In the genomic region with DNA sequence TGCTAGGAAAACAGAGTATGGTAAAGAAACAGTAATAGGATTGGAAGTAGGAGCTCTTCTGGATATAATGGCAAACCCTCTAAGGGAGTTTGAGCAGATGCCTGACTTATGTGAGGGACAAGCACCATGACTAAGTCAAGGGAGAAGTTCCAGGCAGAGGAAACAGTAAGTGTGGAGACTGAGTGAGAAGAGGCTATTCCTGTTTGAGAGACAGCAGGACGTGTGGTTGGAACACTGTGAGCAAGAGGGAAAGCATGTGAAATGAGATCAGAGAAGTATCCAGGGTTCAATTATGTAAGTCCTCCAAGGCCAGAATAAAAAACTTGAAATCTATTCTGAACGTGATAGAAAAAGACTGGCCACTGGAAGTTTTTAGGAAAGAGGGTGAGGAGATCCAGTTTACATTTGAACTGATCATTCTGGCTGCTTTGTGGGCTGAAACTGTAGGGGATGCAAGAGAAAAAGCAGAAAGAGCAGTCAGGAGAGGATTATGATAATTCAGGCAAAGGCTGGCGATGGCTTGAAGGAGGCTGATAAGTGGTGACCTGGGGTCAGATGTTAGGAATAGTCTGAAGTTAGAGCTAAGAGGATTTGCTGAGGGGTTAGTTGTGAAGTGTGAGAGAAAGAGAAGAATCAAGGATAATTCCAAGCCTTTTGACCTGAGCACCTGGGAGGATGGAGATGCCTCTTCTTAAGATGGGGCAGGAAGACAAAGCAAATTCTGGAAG, we compare ENCODE assay signal across 18 cellular contexts. TPM values are rescaled to one million over a fixed set of nuclear protein-coding genes. Genes with fewer than 3 reads are reported as not detected.
DNase-seq lines count a peak whose midpoint lies in the region; ATAC-seq and TF ChIP-seq lines count a peak whose summit lies in the region.
"Had no signal": no experiment of that assay in that cellular context is flagged by ENCODE, and none has a peak within 500 bp of the region (broad histone marks: within the 10 kb centered on the region; RNA-seq: fewer than 3 reads in every experiment).

No MANE protein-coding gene starts in this region.

- no peaks in the 10 kb centered on the region for H3K9me3 Mint-ChIP-seq in neural progenitor cell
- H3K9me3 Mint-ChIP-seq: activated CD4-positive, alpha-beta memory T cell treated with anti-CD3 and anti-CD28 coated beads for 36 hours; stimulated activated naive CD8-positive, alpha-beta T cell treated with anti-CD3 and anti-CD28 coated beads, Interleukin-15, Interleukin-2, amounts not matched to agents 100 ng/mL and 50 ng/mL, for 24 hours had no signal

- no peak overlapping the region for H3K27ac Mint-ChIP-seq in neural progenitor cell
- H3K27ac Mint-ChIP-seq: activated CD4-positive, alpha-beta memory T cell treated with anti-CD3 and anti-CD28 coated beads for 36 hours; stimulated activated naive CD8-positive, alpha-beta T cell treated with anti-CD3 and anti-CD28 coated beads, Interleukin-15, Interleukin-2, amounts not matched to agents 100 ng/mL and 50 ng/mL, for 24 hours had no signal

- H3K27me3 Mint-ChIP-seq in neural progenitor cell (ENCODE audit: insufficient read depth, low read depth): no peaks in the 10 kb centered on the region
- H3K27me3 Mint-ChIP-seq: activated CD4-positive, alpha-beta memory T cell treated with anti-CD3 and anti-CD28 coated beads for 36 hours had no signal

- H2AFZ ChIP-seq in fibroblast of lung (ENCODE audit: low read length): no peak overlapping the region
- H2AFZ ChIP-seq in neural progenitor cell (replicated peaks): no peak overlapping the region

- no peaks in the 10 kb centered on the region for H4K20me1 ChIP-seq in fibroblast of lung (ENCODE audit: control insufficient read depth, extremely low read depth, insufficient read depth, low read length)
- no peaks in the 10 kb centered on the region for H4K20me1 ChIP-seq in neural progenitor cell (ENCODE audit: low read depth)
- H4K20me1 ChIP-seq: BLaER1 had no signal

- DNase-seq in EL (peak; percentile 52), NCI-H524 treated with DMSO at 0.1 percent for 48 hours (lab: John Stamatoyannopoulos, UW) (peak; percentile 7), fibroblast of lung (ENCODE audit: low read depth in 2 of 2) (peak; percentile 18 to 80), neural progenitor cell (ENCODE audit: low spot score) (peak; percentile 80), globus pallidus (ENCODE audit: low spot score) (no peak), DMS114 treated with DMSO at 0.1 percent for 48 hours (lab: John Stamatoyannopoulos, UW; ENCODE audit: unreplicated experiment) (no peak), NCI-H526 (lab: John Stamatoyannopoulos, UW) (no peak)
- DNase-seq: activated CD4-positive, alpha-beta memory T cell treated with anti-CD3 and anti-CD28 coated beads for 36 hours; dermis blood vessel endothelial cell; DMS153; immature natural killer cell; NCI-H1417; pancreas; SK-N-SH had no signal

- peaks cover 20% of the 10 kb centered on the region for H3K4me1 Mint-ChIP-seq in neural progenitor cell

- ATAC-seq in HG03521 (IDR thresholded peaks at IDR 0.05; ENCODE audit: unreplicated experiment): no peak
- ATAC-seq: pancreas had no signal

- H3K27me3 ChIP-seq in fibroblast of lung (ENCODE audit: control insufficient read depth, insufficient read depth, low read length) (no peaks in the 10 kb centered on the region), neural progenitor cell (peaks cover 85% of the 10 kb centered on the region)
- H3K27me3 ChIP-seq: BLaER1, pancreas had no signal

- H3K36me3 ChIP-seq in fibroblast of lung (ENCODE audit: control insufficient read depth, insufficient read depth, low read length) (no peaks in the 10 kb centered on the region), neural progenitor cell (no peaks in the 10 kb centered on the region)
- H3K36me3 ChIP-seq: BLaER1, pancreas had no signal

- no peak for TF ChIP-seq CTCF in fibroblast of lung (conservative IDR thresholded peaks at IDR 0.05 in 1 of 2, IDR thresholded peaks at IDR 0.05 in 1 of 2; ENCODE audit: low read depth in 1 of 2, low read length in 2 of 2)
- no peak for TF ChIP-seq CTCF in neural progenitor cell (IDR thresholded peaks at IDR 0.05)

- H3K4me1 ChIP-seq in fibroblast of lung (ENCODE audit: control insufficient read depth, extremely low read depth, insufficient read depth, low read length): no peaks in the 10 kb centered on the region
- H3K4me1 ChIP-seq in neural progenitor cell: peaks cover 13% of the 10 kb centered on the region
- H3K4me1 ChIP-seq: pancreas had no signal

- H3K9me3 ChIP-seq in fibroblast of lung (ENCODE audit: control insufficient read depth, insufficient read depth, low read depth, low read length) (no peaks in the 10 kb centered on the region), neural progenitor cell (ENCODE audit: low read depth) (no peaks in the 10 kb centered on the region)
- H3K9me3 ChIP-seq: BLaER1, pancreas, SK-N-SH had no signal

- no peaks in the 10 kb centered on the region for H3K79me2 ChIP-seq in fibroblast of lung (ENCODE audit: control insufficient read depth, insufficient read depth, low read length)
- H3K79me2 ChIP-seq in neural progenitor cell (ENCODE audit: low read depth): no peaks in the 10 kb centered on the region

- no peak overlapping the region for H3K4me2 ChIP-seq in fibroblast of lung (ENCODE audit: extremely low read depth, insufficient read depth, low read length)
- H3K4me2 ChIP-seq in neural progenitor cell: peak overlapping the region; percentile 20
- H3K4me2 ChIP-seq: BLaER1, KMS-11, SK-N-SH had no signal

- H3K4me3 ChIP-seq in fibroblast of lung (replicated peaks in 1 of 4; ENCODE audit: control extremely low read depth in 1 of 4, insufficient read depth in 1 of 4, low read depth in 3 of 4, low read length in 4 of 4): no peak overlapping the region
- no peak overlapping the region for H3K4me3 ChIP-seq in neural progenitor cell
- H3K4me3 ChIP-seq: BLaER1, pancreas had no signal

- H3K36me3 Mint-ChIP-seq in neural progenitor cell: no peaks in the 10 kb centered on the region
- H3K36me3 Mint-ChIP-seq: immature natural killer cell had no signal

- H3K4me3 Mint-ChIP-seq in neural progenitor cell: no peak overlapping the region
- H3K4me3 Mint-ChIP-seq: activated CD4-positive, alpha-beta memory T cell treated with anti-CD3 and anti-CD28 coated beads for 36 hours; immature natural killer cell; stimulated activated naive CD8-positive, alpha-beta T cell treated with anti-CD3 and anti-CD28 coated beads, Interleukin-15, Interleukin-2, amounts not matched to agents 100 ng/mL and 50 ng/mL, for 24 hours had no signal

- H3F3A ChIP-seq in neural progenitor cell (ENCODE audit: low read depth): no peaks in the 10 kb centered on the region

- H3K27ac ChIP-seq in fibroblast of lung (ENCODE audit: insufficient read depth, low read length): no peak overlapping the region
- H3K27ac ChIP-seq in neural progenitor cell: no peak overlapping the region
- H3K27ac ChIP-seq: BLaER1, KMS-11, pancreas had no signal

- H3K9ac ChIP-seq in fibroblast of lung (ENCODE audit: insufficient read depth, low read length): no peak overlapping the region
- H3K9ac ChIP-seq in neural progenitor cell: no peak overlapping the region
- H3K9ac ChIP-seq: BLaER1, KMS-11, SK-N-SH had no signal

RNA-seq across cellular contexts. Expression of a gene that starts 19.2 kb away (rescaled TPM):
- total RNA-seq in fibroblast of lung (6.4 and 8.1 TPM in 2 replicates), neural progenitor cell (ENCODE audit: low replicate concordance) (15.8 and 17.4 TPM in 2 replicates)
- polyA plus RNA-seq in fibroblast of lung: 9.2 and 12.6 TPM in 2 replicates
- polyA plus RNA-seq in fibroblast of lung (2012): 51.9 and 56.7 TPM in 2 replicates
- 4.7 and 6.6 TPM in 2 replicates for polyA minus RNA-seq in fibroblast of lung (ENCODE audit: low replicate concordance)

Comparison
In these comparisons a context has a peak if more than half of its experiments do, and no peak if none do; other contexts are left out.
1. DNase-seq: peak in EL (single experiment), NCI-H524 treated with DMSO at 0.1 percent for 48 hours (single experiment), fibroblast of lung (2 of 2) and neural progenitor cell (single experiment); none in globus pallidus (single experiment), DMS114 treated with DMSO at 0.1 percent for 48 hours (single experiment) and NCI-H526 (0 of 2).